ENCODE assay signal across 22 cellular contexts in genomic region chr11:67002921-67003411, GRCh38. TPM values are rescaled to one million over a fixed set of nuclear protein-coding genes. Genes with fewer than 3 reads are reported as not detected.
DNase-seq lines count a peak whose midpoint lies in the region; ATAC-seq and TF ChIP-seq lines count a peak whose summit lies in the region.
"Had no signal": no experiment of that assay in that cellular context is flagged by ENCODE, and none has a peak within 500 bp of the region (broad histone marks: within the 10 kb centered on the region; RNA-seq: fewer than 3 reads in every experiment).

No MANE protein-coding gene starts in this region.

- no peak overlapping the region for H3K4me2 ChIP-seq in mesendoderm (ENCODE audit: low read length)
- H3K4me2 ChIP-seq: BLaER1 treated with 17β-estradiol and CSF1 and Interleukin-3, amounts not matched to agents 10 nM and 100 nM had no signal

- POLR2A ChIA-PET in RWPE1 (lab: Yijun Ruan, JAX; ENCODE audit: low non-redundant PET), result no interaction called here
- POLR2A ChIA-PET in activated CD4-positive, alpha-beta T cell treated with anti-CD3 and anti-CD28 coated beads, Interleukin-2, amount 10 ng/mL, durations not matched to agents 7 days and 5 days (lab: Charles Lee), result no interaction called here

- H3K23ac ChIP-seq in mesendoderm (ENCODE audit: low read length), result no peak overlapping the region

- H3K4me1 ChIP-seq in iPS-18a (ENCODE audit: control insufficient read depth, low read depth, low read length) (peaks cover 21% of the 10 kb centered on the region), mesendoderm (ENCODE audit: control insufficient read depth, low read depth, low read length) (no peaks in the 10 kb centered on the region)
- H3K4me1 ChIP-seq: SJSA1 had no signal

- H4K5ac ChIP-seq in mesendoderm (ENCODE audit: low read length), result no peak overlapping the region

- no peak overlapping the region for H2BK15ac ChIP-seq in mesendoderm (replicated peaks; ENCODE audit: low read depth)

- H3K4me3 ChIP-seq in H7 (ENCODE audit: insufficient read depth, low read depth, low read length) (no peak overlapping the region), iPS-18a (ENCODE audit: low read length) (peak overlapping the region; percentile 21), mesendoderm (ENCODE audit: low read length) (no peak overlapping the region)
- H3K4me3 ChIP-seq: BLaER1 treated with 17β-estradiol and CSF1 and Interleukin-3, amounts not matched to agents 10 nM and 100 nM; SJSA1 had no signal

- no peaks in the 10 kb centered on the region for H3K9me3 ChIP-seq in iPS-18a (ENCODE audit: control insufficient read depth, low read depth, low read length)
- H3K9me3 ChIP-seq: BLaER1 treated with 17β-estradiol and CSF1 and Interleukin-3, amounts not matched to agents 10 nM and 100 nM; SJSA1 had no signal

- no peak overlapping the region for H2BK5ac ChIP-seq in mesendoderm (ENCODE audit: low read length)

- DNase-seq in H7, result peak; percentile 65
- no peak for DNase-seq in RWPE1 (ENCODE audit: low spot score)
- DNase-seq in mesendoderm, result no peak
- no peak for DNase-seq in hepatic stellate cell (ENCODE audit: low spot score)
- no peak for DNase-seq in activated CD4-positive, alpha-beta T cell treated with anti-CD3 and anti-CD28 coated beads, Interleukin-2, amount 10 ng/mL, durations not matched to agents 7 days and 5 days
- no peak for DNase-seq in foreskin melanocyte
- DNase-seq: 8988T; Calu3; CD4-positive, alpha-beta memory T cell; HFFc6; NCI-H1105 treated with DMSO at 0.1 percent for 48 hours; NCI-H1694; NCI-H2081 treated with DMSO at 0.1 percent for 48 hours; NCI-H2171 treated with DMSO at 0.1 percent for 48 hours; OCI-M1 had no signal

- H3K9me3 Mint-ChIP-seq in activated CD4-positive, alpha-beta T cell treated with anti-CD3 and anti-CD28 coated beads, Interleukin-2, amount 10 ng/mL, durations not matched to agents 7 days and 5 days, result no peaks in the 10 kb centered on the region
- H3K9me3 Mint-ChIP-seq: CD4-positive, alpha-beta memory T cell; HFFc6; IgD-negative memory B cell had no signal

- H3K36me3 ChIP-seq in H7 (replicated peaks; ENCODE audit: control insufficient read depth, insufficient read depth, low read length) (no peaks in the 10 kb centered on the region), iPS-18a (ENCODE audit: control insufficient read depth, low read depth, low read length) (no peaks in the 10 kb centered on the region), mesendoderm (ENCODE audit: control insufficient read depth, insufficient read depth, low read length) (no peaks in the 10 kb centered on the region)
- H3K36me3 ChIP-seq: BLaER1 treated with 17β-estradiol and CSF1 and Interleukin-3, amounts not matched to agents 10 nM and 100 nM; SJSA1 had no signal

- peak overlapping the region; percentile 16 for H3K9ac ChIP-seq in iPS-18a (ENCODE audit: low read length)
- H3K9ac ChIP-seq in mesendoderm (ENCODE audit: low read length), result no peak overlapping the region
- H3K9ac ChIP-seq: BLaER1 treated with 17β-estradiol and CSF1 and Interleukin-3, amounts not matched to agents 10 nM and 100 nM had no signal

- no peak overlapping the region for H2AK5ac ChIP-seq in mesendoderm (ENCODE audit: low read length)

- H4K8ac ChIP-seq in mesendoderm (ENCODE audit: low read depth, low read length), result no peak overlapping the region

- no peaks in the 10 kb centered on the region for H3K79me2 ChIP-seq in mesendoderm (ENCODE audit: control insufficient read depth, insufficient read depth, low read length)

- H3K56ac ChIP-seq in mesendoderm (ENCODE audit: low read length), result peak overlapping the region; percentile 22

- TF ChIP-seq CTCF in RWPE1 (conservative IDR thresholded peaks at IDR 0.05; ENCODE audit: low read depth), result no peak

- no peaks in the 10 kb centered on the region for H3K36me3 Mint-ChIP-seq in activated CD4-positive, alpha-beta T cell treated with anti-CD3 and anti-CD28 coated beads, Interleukin-2, amount 10 ng/mL, durations not matched to agents 7 days and 5 days (ENCODE audit: low read depth)
- H3K36me3 Mint-ChIP-seq: CD4-positive, alpha-beta memory T cell; IgD-negative memory B cell had no signal

- CTCF ChIA-PET in RWPE1 (lab: Yijun Ruan, JAX), result no interaction called here
- CTCF ChIA-PET in activated CD4-positive, alpha-beta T cell treated with anti-CD3 and anti-CD28 coated beads, Interleukin-2, amount 10 ng/mL, durations not matched to agents 7 days and 5 days (lab: Charles Lee), result interaction anchor here (0.5 to 1.5 kb wide), 2 partner anchors 9 to 23 kb away, joined by 3 read pairs; no protein-coding TSS in a partner anchor

- no peak overlapping the region for H3K4ac ChIP-seq in mesendoderm (ENCODE audit: low read depth, low read length)

- H2BK120ac ChIP-seq in mesendoderm (ENCODE audit: low read depth, low read length), result no peak overlapping the region

- no CpG with 5 or more reads among the region's 5 CpGs for WGBS in mesendoderm (ENCODE audit: extremely low coverage, insufficient coverage, low lambda C conversion rate)

- ATAC-seq in HG02642 (IDR thresholded peaks at IDR 0.05; ENCODE audit: poor library complexity, unreplicated experiment), result no peak
- ATAC-seq: Right ventricle myocardium inferior had no signal

- H3K4me3 Mint-ChIP-seq in activated CD4-positive, alpha-beta T cell treated with anti-CD3 and anti-CD28 coated beads, Interleukin-2, amount 10 ng/mL, durations not matched to agents 7 days and 5 days, result no peak overlapping the region
- H3K4me3 Mint-ChIP-seq: CD4-positive, alpha-beta memory T cell; HFFc6; IgD-negative memory B cell had no signal

- H3K27me3 ChIP-seq in H7 (ENCODE audit: control insufficient read depth, insufficient read depth, low read length) (no peaks in the 10 kb centered on the region), iPS-18a (ENCODE audit: control insufficient read depth, insufficient read depth, low read length) (no peaks in the 10 kb centered on the region), mesendoderm (ENCODE audit: insufficient read depth, low read length, poor library complexity) (no peaks in the 10 kb centered on the region)
- H3K27me3 ChIP-seq: BLaER1 treated with 17β-estradiol and CSF1 and Interleukin-3, amounts not matched to agents 10 nM and 100 nM; SJSA1 had no signal

- H3K79me1 ChIP-seq in mesendoderm (ENCODE audit: low read length), result no peaks in the 10 kb centered on the region

- peaks cover 2% of the 10 kb centered on the region for H3K27me3 Mint-ChIP-seq in activated CD4-positive, alpha-beta T cell treated with anti-CD3 and anti-CD28 coated beads, Interleukin-2, amount 10 ng/mL, durations not matched to agents 7 days and 5 days
- H3K27me3 Mint-ChIP-seq: CD4-positive, alpha-beta memory T cell had no signal

- H3K4me1 Mint-ChIP-seq in activated CD4-positive, alpha-beta T cell treated with anti-CD3 and anti-CD28 coated beads, Interleukin-2, amount 10 ng/mL, durations not matched to agents 7 days and 5 days, result peaks cover 2% of the 10 kb centered on the region

- H3K18ac ChIP-seq in mesendoderm (ENCODE audit: low read length), result no peak overlapping the region

- H3K27ac ChIP-seq in RWPE1 (peak overlapping the region; percentile 7; the same call in 1 of the 2 replicates), iPS-18a (ENCODE audit: low read length) (peak overlapping the region; percentile 50), mesendoderm (ENCODE audit: low read depth, low read length) (no peak overlapping the region)
- H3K27ac ChIP-seq: BLaER1 treated with 17β-estradiol and CSF1 and Interleukin-3, amounts not matched to agents 10 nM and 100 nM; SJSA1 had no signal

- H3K27ac Mint-ChIP-seq in activated CD4-positive, alpha-beta T cell treated with anti-CD3 and anti-CD28 coated beads, Interleukin-2, amount 10 ng/mL, durations not matched to agents 7 days and 5 days, result no peak overlapping the region
- H3K27ac Mint-ChIP-seq: CD4-positive, alpha-beta memory T cell; HFFc6; IgD-negative memory B cell had no signal

RNA-seq across cellular contexts. Expression of gene SYT12, which starts 20.0 kb away (rescaled TPM):
- total RNA-seq in H7 (2014; rRNA removed; shearing (Covaris generic)), result 2.3 and 2.8 TPM in 2 replicates
- polyA plus RNA-seq in mesendoderm (2013, experiment 1 of 2), result 0.37 TPM
- polyA plus RNA-seq in mesendoderm (2013, experiment 2 of 2), result 0.34 TPM
- total RNA-seq in activated CD4-positive, alpha-beta T cell treated with anti-CD3 and anti-CD28 coated beads, Interleukin-2, amount 10 ng/mL, durations not matched to agents 7 days and 5 days, result not detected
- total RNA-seq: CD4-positive, alpha-beta memory T cell; HFFc6 had no signal
- polyA plus RNA-seq: CD4-positive, alpha-beta memory T cell; IgD-negative memory B cell had no signal

RNA-seq across cellular contexts. Expression of gene C11orf86, which starts 27.9 kb away (rescaled TPM):
- total RNA-seq in H7 (2014; rRNA removed; shearing (Covaris generic)), result 0.21 and 0.26 TPM in 2 replicates
- 0.10 TPM for polyA plus RNA-seq in mesendoderm (2013, experiment 1 of 2)
- 0.10 TPM for polyA plus RNA-seq in mesendoderm (2013, experiment 2 of 2)
- not detected for total RNA-seq in activated CD4-positive, alpha-beta T cell treated with anti-CD3 and anti-CD28 coated beads, Interleukin-2, amount 10 ng/mL, durations not matched to agents 7 days and 5 days
- total RNA-seq: Calu3; CD4-positive, alpha-beta memory T cell; Daoy; HFFc6; Right ventricle myocardium inferior; SJSA1 had no signal
- polyA plus RNA-seq: CD4-positive, alpha-beta memory T cell; IgD-negative memory B cell had no signal

RNA-seq across cellular contexts. Expression of gene PC, which starts 44.8 kb away (rescaled TPM):
- 18.4 and 26.6 TPM in 2 replicates for total RNA-seq in H7 (2014; rRNA removed; shearing (Covaris generic))
- 4.0 TPM for polyA plus RNA-seq in mesendoderm (2013, experiment 1 of 2)
- 3.8 TPM for polyA plus RNA-seq in mesendoderm (2013, experiment 2 of 2)
- total RNA-seq in activated CD4-positive, alpha-beta T cell treated with anti-CD3 and anti-CD28 coated beads, Interleukin-2, amount 10 ng/mL, durations not matched to agents 7 days and 5 days, result 10 to 100 TPM in 1 of 2 experiments, 1 to 10 TPM in 1; 8.8 to 10.1 TPM

RNA-seq across cellular contexts. Expression of gene RHOD, which starts 53.7 kb away (rescaled TPM):
- total RNA-seq in H7 (2014; rRNA removed; shearing (Covaris generic)), result 8.7 and 15.7 TPM in 2 replicates
- 7.9 TPM for polyA plus RNA-seq in mesendoderm (2013, experiment 1 of 2)
- polyA plus RNA-seq in mesendoderm (2013, experiment 2 of 2), result 8.5 TPM
- under 1 TPM in 1 of 2 experiments, not detected in 1; 0.35 TPM for total RNA-seq in activated CD4-positive, alpha-beta T cell treated with anti-CD3 and anti-CD28 coated beads, Interleukin-2, amount 10 ng/mL, durations not matched to agents 7 days and 5 days
- total RNA-seq: Daoy, SJSA1 had no signal
